Comparison of ENCODE assay signal across 29 cellular contexts in the genomic region with DNA sequence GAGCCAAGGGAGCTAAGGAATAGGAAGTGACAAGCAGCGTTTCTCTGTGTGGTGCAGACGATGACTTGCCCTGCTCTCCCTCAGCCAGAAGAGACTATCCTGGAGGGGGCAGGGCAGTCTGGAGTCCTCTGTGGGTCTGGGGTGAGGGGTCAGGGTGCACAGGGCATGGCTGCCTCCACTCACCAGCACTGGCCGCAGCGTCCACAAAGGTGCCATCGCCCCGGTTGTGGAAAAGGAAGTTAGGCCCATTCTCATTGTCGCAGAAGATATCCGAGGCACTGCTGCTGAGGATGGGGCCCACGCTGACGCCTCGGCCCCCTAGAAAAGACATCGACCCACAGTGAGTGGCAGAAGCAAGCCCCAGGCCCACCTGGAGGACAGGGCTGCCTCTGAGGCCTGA.
"Had no signal": no experiment of that assay in that cellular context is flagged by ENCODE, and none has a peak within 500 bp of the region (broad histone marks: within the 10 kb centered on the region; RNA-seq: fewer than 3 reads in every experiment).

No MANE protein-coding gene starts in this region.

- H3K36me3 ChIP-seq: ascending aorta, cardiac muscle cell had no signal

- H3K4me3 ChIP-seq: ascending aorta, cardiac muscle cell had no signal

- H3K4me1 ChIP-seq: ascending aorta had no signal

- FAIRE-seq: bronchial epithelial cell, TTC549 had no signal

- DNase-seq: activated B cell treated with CpG ODN at 0.5 μM for 24 hours; activated CD4-positive, alpha-beta memory T cell treated with anti-CD3 and anti-CD28 coated beads, Interleukin-2, amount 10 ng/mL, durations not matched to agents 7 days and 5 days; activated CD4-positive, alpha-beta T cell treated with anti-CD3 and anti-CD28 coated beads for 48 hours; activated CD4-positive, alpha-beta T cell treated with anti-CD3 and anti-CD28 coated beads, Interleukin-2, amount 10 ng/mL, durations not matched to agents 7 days and 5 days; activated CD4-positive, alpha-beta T cell treated with anti-CD3 and anti-CD28 coated beads, Interleukin-2, amount 50 U/mL, for 48 hours; activated CD4-positive, CD25-positive, alpha-beta regulatory T cell treated with anti-CD3 and anti-CD28 coated beads, Interleukin-2, amount 50 U/mL, for 72 hours; activated CD8-positive, alpha-beta memory T cell treated with anti-CD3 and anti-CD28 coated beads for 24 hours; activated CD8-positive, alpha-beta memory T cell treated with anti-CD3 and anti-CD28 coated beads, Interleukin-2, amount 10 ng/mL, durations not matched to agents 7 days and 5 days; activated CD8-positive, alpha-beta memory T cell treated with anti-CD3 and anti-CD28 coated beads, Interleukin-2, amount 50 U/mL, for 48 hours; activated CD8-positive, alpha-beta T cell treated with anti-CD3 and anti-CD28 coated beads, Interleukin-2, amount 10 ng/mL, durations not matched to agents 7 days and 5 days; activated effector memory CD4-positive, alpha-beta T cell treated with Interleukin-2 at 50 U/mL for 16 hours; activated gamma-delta T cell; activated naive CD4-positive, alpha-beta T cell treated with anti-CD3 and anti-CD28 coated beads, Interleukin-2, amount 10 ng/mL, durations not matched to agents 7 days and 5 days; activated naive CD4-positive, alpha-beta T cell treated with Interleukin-2 at 50 U/mL for 16 hours; activated naive CD8-positive, alpha-beta T cell treated with anti-CD3 and anti-CD28 coated beads, Interleukin-2, amount 10 ng/mL, durations not matched to agents 7 days and 5 days; activated naive CD8-positive, alpha-beta T cell treated with anti-CD3 and anti-CD28 coated beads, Interleukin-2, amount 50 U/mL, for 24 hours; activated T-cell treated with anti-CD3 and anti-CD28 coated beads, Interleukin-2, amount 50 U/mL, for 24 hours; activated T-cell treated with anti-CD3 and anti-CD28 coated beads, Interleukin-2, amount 50 U/mL, for 48 hours; amygdala; anterior cingulate cortex; central memory CD4-positive, alpha-beta T cell; T-helper 1 cell; T-helper 2 cell; T-helper 9 cell had no signal

- H3K27ac ChIP-seq: ascending aorta, cardiac muscle cell, VCaP had no signal

- H3K9me3 ChIP-seq: ascending aorta had no signal

- H3K27me3 ChIP-seq: ascending aorta, cardiac muscle cell had no signal
